12 cellular contexts compared by ENCODE assay signal in genomic region chr19:13033244-13033643, GRCh38. TPM values are rescaled to one million over a fixed set of nuclear protein-coding genes. Genes with fewer than 3 reads are reported as not detected.
DNase-seq lines count a peak whose midpoint lies in the region; ATAC-seq and TF ChIP-seq lines count a peak whose summit lies in the region.
"Had no signal": no experiment of that assay in that cellular context is flagged by ENCODE, and none has a peak within 500 bp of the region (broad histone marks: within the 10 kb centered on the region; RNA-seq: fewer than 3 reads in every experiment).

No MANE protein-coding gene starts in this region.

- H3K27ac Mint-ChIP-seq in neural progenitor cell, result no peak overlapping the region
- H3K27ac Mint-ChIP-seq in stimulated activated naive B cell treated with anti-CD40 and anti-IgM and Interleukin-4, amounts not matched to agents 10 μg/mL and 1 μg/mL and 100 μg/mL, for 72 hours, result no peak overlapping the region
- H3K27ac Mint-ChIP-seq: activated CD4-positive, alpha-beta T cell treated with anti-CD3 and anti-CD28 coated beads, Interleukin-2, amount 10 ng/mL, durations not matched to agents 7 days and 5 days had no signal

- DNase-seq in AG09319 (ENCODE audit: extremely low read depth, low read depth) (no peak), MV-4-11 (lab: John Stamatoyannopoulos, UW) (peak; percentile 13), coronary artery (ENCODE audit: low spot score) (no peak), neural progenitor cell (ENCODE audit: low spot score) (no peak), mesenteric fat pad (ENCODE audit: low spot score) (no peak), NCI-H82 (lab: John Stamatoyannopoulos, UW) (no peak)
- no peak for DNase-seq in activated CD8-positive, alpha-beta memory T cell treated with anti-CD3 and anti-CD28 coated beads, Interleukin-2, amount 50 U/mL, for 4 hours
- no peak for DNase-seq in stimulated activated naive B cell treated with anti-CD40 and anti-IgM and Interleukin-4, amounts not matched to agents 10 μg/mL and 1 μg/mL and 100 μg/mL, for 72 hours
- DNase-seq: activated CD4-positive, alpha-beta T cell treated with anti-CD3 and anti-CD28 coated beads, Interleukin-2, amount 10 ng/mL, durations not matched to agents 7 days and 5 days; Calu3; NCI-H510A; occipital lobe had no signal

- no peaks in the 10 kb centered on the region for H3K9me3 ChIP-seq in neural progenitor cell (ENCODE audit: low read depth)

- no peaks in the 10 kb centered on the region for H3K79me2 ChIP-seq in neural progenitor cell (ENCODE audit: low read depth)

- H3K27me3 Mint-ChIP-seq in neural progenitor cell (ENCODE audit: insufficient read depth, low read depth), result peaks cover 87% of the 10 kb centered on the region
- no peaks in the 10 kb centered on the region for H3K27me3 Mint-ChIP-seq in stimulated activated naive B cell treated with anti-CD40 and anti-IgM and Interleukin-4, amounts not matched to agents 10 μg/mL and 1 μg/mL and 100 μg/mL, for 72 hours
- H3K27me3 Mint-ChIP-seq: activated CD4-positive, alpha-beta T cell treated with anti-CD3 and anti-CD28 coated beads, Interleukin-2, amount 10 ng/mL, durations not matched to agents 7 days and 5 days had no signal

- peaks cover 100% of the 10 kb centered on the region for H3K27me3 ChIP-seq in neural progenitor cell

- TF ChIP-seq CTCF in AG09319 (IDR thresholded peaks at IDR 0.05; ENCODE audit: low read depth, low read length) (peak; percentile 31), coronary artery (IDR thresholded peaks at IDR 0.05) (no peak), neural progenitor cell (IDR thresholded peaks at IDR 0.05) (peak; percentile 7)

- no peak for ATAC-seq in stimulated activated naive B cell treated with anti-CD40 and anti-IgM and Interleukin-4, amounts not matched to agents 10 μg/mL and 1 μg/mL and 100 μg/mL, for 72 hours (replicated peaks)

- H3K4me3 ChIP-seq in coronary artery, result no peak overlapping the region
- no peak overlapping the region for H3K4me3 ChIP-seq in neural progenitor cell

- H3K9me3 Mint-ChIP-seq in neural progenitor cell, result no peaks in the 10 kb centered on the region
- no peaks in the 10 kb centered on the region for H3K9me3 Mint-ChIP-seq in stimulated activated naive B cell treated with anti-CD40 and anti-IgM and Interleukin-4, amounts not matched to agents 10 μg/mL and 1 μg/mL and 100 μg/mL, for 72 hours
- H3K9me3 Mint-ChIP-seq: activated CD4-positive, alpha-beta T cell treated with anti-CD3 and anti-CD28 coated beads, Interleukin-2, amount 10 ng/mL, durations not matched to agents 7 days and 5 days had no signal

- H3K4me2 ChIP-seq in neural progenitor cell, result no peak overlapping the region

- no peak overlapping the region for H3K4me3 Mint-ChIP-seq in neural progenitor cell
- H3K4me3 Mint-ChIP-seq in stimulated activated naive B cell treated with anti-CD40 and anti-IgM and Interleukin-4, amounts not matched to agents 10 μg/mL and 1 μg/mL and 100 μg/mL, for 72 hours, result no peak overlapping the region
- H3K4me3 Mint-ChIP-seq: activated CD4-positive, alpha-beta T cell treated with anti-CD3 and anti-CD28 coated beads, Interleukin-2, amount 10 ng/mL, durations not matched to agents 7 days and 5 days had no signal

- H3K9ac ChIP-seq in neural progenitor cell, result no peak overlapping the region

- peaks cover 21% of the 10 kb centered on the region for H4K20me1 ChIP-seq in neural progenitor cell (ENCODE audit: low read depth)

- peak overlapping the region; percentile 83 to 96 for H3K27ac ChIP-seq in coronary artery
- H3K27ac ChIP-seq in neural progenitor cell, result no peak overlapping the region

- H3K4me1 ChIP-seq in neural progenitor cell, result peaks cover 15% of the 10 kb centered on the region

- H3K4me1 Mint-ChIP-seq in neural progenitor cell, result peaks cover 33% of the 10 kb centered on the region
- H3K4me1 Mint-ChIP-seq in stimulated activated naive B cell treated with anti-CD40 and anti-IgM and Interleukin-4, amounts not matched to agents 10 μg/mL and 1 μg/mL and 100 μg/mL, for 72 hours, result peaks cover 8 to 9% of the 10 kb centered on the region in 2 donors
- H3K4me1 Mint-ChIP-seq: activated CD4-positive, alpha-beta T cell treated with anti-CD3 and anti-CD28 coated beads, Interleukin-2, amount 10 ng/mL, durations not matched to agents 7 days and 5 days had no signal

- H3F3A ChIP-seq in neural progenitor cell (ENCODE audit: low read depth), result no peaks in the 10 kb centered on the region

- H2AFZ ChIP-seq in neural progenitor cell (replicated peaks), result no peak overlapping the region

- no peaks in the 10 kb centered on the region for H3K36me3 ChIP-seq in neural progenitor cell

- no peaks in the 10 kb centered on the region for H3K36me3 Mint-ChIP-seq in neural progenitor cell
- H3K36me3 Mint-ChIP-seq in stimulated activated naive B cell treated with anti-CD40 and anti-IgM and Interleukin-4, amounts not matched to agents 10 μg/mL and 1 μg/mL and 100 μg/mL, for 72 hours, result no peaks in the 10 kb centered on the region

RNA-seq across cellular contexts. Expression of gene NFIX, which starts 38.0 kb away (rescaled TPM):
- total RNA-seq in neural progenitor cell (ENCODE audit: low replicate concordance) (0.06 TPM in 2 replicates), mesenteric fat pad (166 TPM)

Comparison
In these comparisons a context has a peak if more than half of its experiments do, and no peak if none do; other contexts are left out.
1. RNA of gene NFIX, which starts 38.0 kb away (total RNA-seq): 166 TPM in mesenteric fat pad (single experiment); 0.06 TPM in neural progenitor cell; every median in the first group is over 100 times any median in the second.